Comparison of ENCODE assay signal across 15 cellular contexts in genomic region chr7:157638563-157638962, GRCh38.
A peak's percentile ranks its signal among the peaks of the same experiment; 100 is the strongest.
DNase-seq lines count a peak whose midpoint lies in the region; ATAC-seq lines count a peak whose summit lies in the region.
"Had no signal": no experiment of that assay in that cellular context is flagged by ENCODE, and none has a peak within 500 bp of the region (broad histone marks: within the 10 kb centered on the region; RNA-seq: fewer than 3 reads in every experiment).

No MANE protein-coding gene starts in this region.

- H3K4me1 Mint-ChIP-seq in activated naive CD8-positive, alpha-beta T cell treated with anti-CD3 and anti-CD28 coated beads, Interleukin-2, amount 10 ng/mL, durations not matched to agents 7 days and 5 days = no peaks in the 10 kb centered on the region
- H3K4me1 Mint-ChIP-seq in activated naive CD8-positive, alpha-beta T cell treated with anti-CD3 and anti-CD28 coated beads, Interleukin-2, amount 50 U/mL, for 24 hours = no peaks in the 10 kb centered on the region
- H3K4me1 Mint-ChIP-seq in activated naive CD4-positive, alpha-beta T cell treated with anti-CD3 and anti-CD28 coated beads for 36 hours (ENCODE audit: low read depth) = no peaks in the 10 kb centered on the region
- H3K4me1 Mint-ChIP-seq: CD4-positive, alpha-beta memory T cell had no signal

- CTCF ChIA-PET in activated naive CD4-positive, alpha-beta T cell treated with anti-CD3 and anti-CD28 coated beads for 36 hours (lab: Charles Lee) = no interaction called here

- POLR2A ChIA-PET in activated naive CD8-positive, alpha-beta T cell treated with anti-CD3 and anti-CD28 coated beads, Interleukin-2, amount 10 ng/mL, durations not matched to agents 7 days and 5 days (lab: Charles Lee) = no interaction called here

- intact Hi-C loops in posterior vena cava (cut with DNase I) = no loop called here
- intact Hi-C loops in activated naive CD4-positive, alpha-beta T cell treated with anti-CD3 and anti-CD28 coated beads for 36 hours (cut with micrococcal nuclease) = no loop called here

- H3K27me3 Mint-ChIP-seq in activated naive CD8-positive, alpha-beta T cell treated with anti-CD3 and anti-CD28 coated beads, Interleukin-2, amount 10 ng/mL, durations not matched to agents 7 days and 5 days = peaks cover 31% of the 10 kb centered on the region
- H3K27me3 Mint-ChIP-seq in activated naive CD8-positive, alpha-beta T cell treated with anti-CD3 and anti-CD28 coated beads, Interleukin-2, amount 50 U/mL, for 24 hours = peaks cover 4% of the 10 kb centered on the region
- no peaks in the 10 kb centered on the region for H3K27me3 Mint-ChIP-seq in activated naive CD4-positive, alpha-beta T cell treated with anti-CD3 and anti-CD28 coated beads for 36 hours (ENCODE audit: low read depth)

- no peak overlapping the region for H3K27ac Mint-ChIP-seq in activated naive CD8-positive, alpha-beta T cell treated with anti-CD3 and anti-CD28 coated beads, Interleukin-2, amount 10 ng/mL, durations not matched to agents 7 days and 5 days
- H3K27ac Mint-ChIP-seq in activated naive CD8-positive, alpha-beta T cell treated with anti-CD3 and anti-CD28 coated beads, Interleukin-2, amount 50 U/mL, for 24 hours = no peak overlapping the region
- no peak overlapping the region for H3K27ac Mint-ChIP-seq in activated naive CD4-positive, alpha-beta T cell treated with anti-CD3 and anti-CD28 coated beads for 36 hours
- H3K27ac Mint-ChIP-seq: CD4-positive, alpha-beta memory T cell; HFFc6 had no signal

- no peaks in the 10 kb centered on the region for H3K36me3 Mint-ChIP-seq in activated naive CD8-positive, alpha-beta T cell treated with anti-CD3 and anti-CD28 coated beads, Interleukin-2, amount 10 ng/mL, durations not matched to agents 7 days and 5 days
- H3K36me3 Mint-ChIP-seq in activated naive CD8-positive, alpha-beta T cell treated with anti-CD3 and anti-CD28 coated beads, Interleukin-2, amount 50 U/mL, for 24 hours (ENCODE audit: low read depth) = peaks cover 1% of the 10 kb centered on the region
- H3K36me3 Mint-ChIP-seq in activated naive CD4-positive, alpha-beta T cell treated with anti-CD3 and anti-CD28 coated beads for 36 hours (ENCODE audit: low read depth) = peaks cover 2% of the 10 kb centered on the region

- no peak overlapping the region for H3K4me3 Mint-ChIP-seq in activated naive CD8-positive, alpha-beta T cell treated with anti-CD3 and anti-CD28 coated beads, Interleukin-2, amount 10 ng/mL, durations not matched to agents 7 days and 5 days
- no peak overlapping the region for H3K4me3 Mint-ChIP-seq in activated naive CD8-positive, alpha-beta T cell treated with anti-CD3 and anti-CD28 coated beads, Interleukin-2, amount 50 U/mL, for 24 hours
- H3K4me3 Mint-ChIP-seq in activated naive CD4-positive, alpha-beta T cell treated with anti-CD3 and anti-CD28 coated beads for 36 hours = no peak overlapping the region
- H3K4me3 Mint-ChIP-seq: HFFc6 had no signal

- peak; percentile 2 for DNase-seq in activated naive CD8-positive, alpha-beta T cell treated with anti-CD3 and anti-CD28 coated beads, Interleukin-2, amount 10 ng/mL, durations not matched to agents 7 days and 5 days
- DNase-seq in activated naive CD8-positive, alpha-beta T cell treated with anti-CD3 and anti-CD28 coated beads, Interleukin-2, amount 50 U/mL, for 24 hours = no peak
- DNase-seq in mesenteric fat pad (ENCODE audit: low spot score) = peak; percentile 51
- peak; percentile 43 for DNase-seq in posterior vena cava (ENCODE audit: low spot score)
- DNase-seq in NCI-H2227 treated with DMSO at 0.1 percent for 48 hours (lab: John Stamatoyannopoulos, UW) = no peak
- no peak for DNase-seq in activated naive CD4-positive, alpha-beta T cell treated with anti-CD3 and anti-CD28 coated beads for 36 hours
- DNase-seq: BE2C; Calu3; CD4-positive, alpha-beta memory T cell; COR-L47; DMS153; DND-41; GOT3; HFFc6 had no signal

- no peak for ATAC-seq in activated naive CD8-positive, alpha-beta T cell treated with anti-CD3 and anti-CD28 coated beads, Interleukin-2, amount 10 ng/mL, durations not matched to agents 7 days and 5 days (ENCODE audit: low read depth)
- ATAC-seq in activated naive CD8-positive, alpha-beta T cell treated with anti-CD3 and anti-CD28 coated beads, Interleukin-2, amount 50 U/mL, for 24 hours = no peak
- no peak for ATAC-seq in HG03520 (IDR thresholded peaks at IDR 0.05; ENCODE audit: unreplicated experiment)

- H3K9me3 Mint-ChIP-seq in activated naive CD8-positive, alpha-beta T cell treated with anti-CD3 and anti-CD28 coated beads, Interleukin-2, amount 10 ng/mL, durations not matched to agents 7 days and 5 days = peaks cover 7% of the 10 kb centered on the region
- H3K9me3 Mint-ChIP-seq in activated naive CD8-positive, alpha-beta T cell treated with anti-CD3 and anti-CD28 coated beads, Interleukin-2, amount 50 U/mL, for 24 hours = peaks cover 11% of the 10 kb centered on the region
- peaks cover 5% of the 10 kb centered on the region for H3K9me3 Mint-ChIP-seq in activated naive CD4-positive, alpha-beta T cell treated with anti-CD3 and anti-CD28 coated beads for 36 hours

Comparison
In these comparisons a context has a peak if more than half of its experiments do, and no peak if none do; other contexts are left out.
1. DNase-seq: peak in activated naive CD8-positive, alpha-beta T cell treated with anti-CD3 and anti-CD28 coated beads, Interleukin-2, amount 10 ng/mL, durations not matched to agents 7 days and 5 days (single experiment), mesenteric fat pad (single experiment) and posterior vena cava (single experiment); none in activated naive CD8-positive, alpha-beta T cell treated with anti-CD3 and anti-CD28 coated beads, Interleukin-2, amount 50 U/mL, for 24 hours (single experiment), NCI-H2227 treated with DMSO at 0.1 percent for 48 hours (single experiment) and activated naive CD4-positive, alpha-beta T cell treated with anti-CD3 and anti-CD28 coated beads for 36 hours (single experiment).